1 cellular context compared by ENCODE assay signal in the genomic region with DNA sequence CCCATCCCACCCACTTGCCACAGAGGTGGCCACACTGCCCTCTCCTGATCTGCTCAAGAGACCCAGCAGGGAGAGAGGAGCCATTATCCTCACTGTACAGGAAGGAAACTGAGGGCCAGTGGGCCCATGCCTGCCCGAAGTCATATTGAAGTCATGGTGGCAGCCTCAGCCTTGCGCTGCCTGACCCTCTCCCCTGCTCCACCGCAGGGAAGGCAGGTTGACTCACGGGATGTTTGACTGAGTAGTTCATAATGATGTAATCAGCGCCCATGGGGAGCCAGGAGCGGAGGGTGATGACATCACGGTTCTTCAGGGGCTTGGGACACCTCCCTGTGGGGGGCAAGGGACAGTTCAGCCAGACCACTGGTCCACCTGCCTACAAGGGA.
TF ChIP-seq lines count a peak whose summit lies in the region.

No MANE protein-coding gene starts in this region.

TF ChIP-seq in SK-N-SH treated with all-trans-retinoic acid at 6 μM for 48 hours, 23 proteins besides CTCF, POLR2A, EP300 and RAD21 (continued from another document):
- TF ChIP-seq, protein P1, sequence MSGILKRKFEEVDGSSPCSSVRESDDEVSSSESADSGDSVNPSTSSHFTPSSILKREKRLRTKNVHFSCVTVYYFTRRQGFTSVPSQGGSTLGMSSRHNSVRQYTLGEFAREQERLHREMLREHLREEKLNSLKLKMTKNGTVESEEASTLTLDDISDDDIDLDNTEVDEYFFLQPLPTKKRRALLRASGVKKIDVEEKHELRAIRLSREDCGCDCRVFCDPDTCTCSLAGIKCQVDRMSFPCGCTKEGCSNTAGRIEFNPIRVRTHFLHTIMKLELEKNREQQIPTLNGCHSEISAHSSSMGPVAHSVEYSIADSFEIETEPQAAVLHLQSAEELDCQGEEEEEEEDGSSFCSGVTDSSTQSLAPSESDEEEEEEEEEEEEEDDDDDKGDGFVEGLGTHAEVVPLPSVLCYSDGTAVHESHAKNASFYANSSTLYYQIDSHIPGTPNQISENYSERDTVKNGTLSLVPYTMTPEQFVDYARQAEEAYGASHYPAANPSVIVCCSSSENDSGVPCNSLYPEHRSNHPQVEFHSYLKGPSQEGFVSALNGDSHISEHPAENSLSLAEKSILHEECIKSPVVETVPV (CRISPR knock-in tag; IDR thresholded peaks at IDR 0.05): no peak
- TF ChIP-seq PPARA (CRISPR knock-in tag; IDR thresholded peaks at IDR 0.05; ENCODE audit: borderline replicate concordance) (no peak), ESRRG (CRISPR knock-in tag; IDR thresholded peaks at IDR 0.05) (no peak), ZNF565 (CRISPR knock-in tag; conservative IDR thresholded peaks at IDR 0.05; ENCODE audit: low read depth) (no peak), SNAI2 (CRISPR knock-in tag; IDR thresholded peaks at IDR 0.05) (no peak), BACH2 (CRISPR knock-in tag; IDR thresholded peaks at IDR 0.05; ENCODE audit: borderline replicate concordance) (no peak), OSR1 (CRISPR knock-in tag; IDR thresholded peaks at IDR 0.05) (no peak), ZFP3 (CRISPR knock-in tag; IDR thresholded peaks at IDR 0.05) (no peak), TOX (CRISPR knock-in tag; IDR thresholded peaks at IDR 0.05; ENCODE audit: borderline replicate concordance) (no peak), TCF4 (CRISPR knock-in tag; IDR thresholded peaks at IDR 0.05; ENCODE audit: borderline replicate concordance) (no peak), RARB (CRISPR knock-in tag; IDR thresholded peaks at IDR 0.05) (no peak), CSDC2 (CRISPR knock-in tag; IDR thresholded peaks at IDR 0.05) (no peak), GLIS3 (CRISPR knock-in tag; IDR thresholded peaks at IDR 0.05) (no peak)
- TF ChIP-seq, protein P2, sequence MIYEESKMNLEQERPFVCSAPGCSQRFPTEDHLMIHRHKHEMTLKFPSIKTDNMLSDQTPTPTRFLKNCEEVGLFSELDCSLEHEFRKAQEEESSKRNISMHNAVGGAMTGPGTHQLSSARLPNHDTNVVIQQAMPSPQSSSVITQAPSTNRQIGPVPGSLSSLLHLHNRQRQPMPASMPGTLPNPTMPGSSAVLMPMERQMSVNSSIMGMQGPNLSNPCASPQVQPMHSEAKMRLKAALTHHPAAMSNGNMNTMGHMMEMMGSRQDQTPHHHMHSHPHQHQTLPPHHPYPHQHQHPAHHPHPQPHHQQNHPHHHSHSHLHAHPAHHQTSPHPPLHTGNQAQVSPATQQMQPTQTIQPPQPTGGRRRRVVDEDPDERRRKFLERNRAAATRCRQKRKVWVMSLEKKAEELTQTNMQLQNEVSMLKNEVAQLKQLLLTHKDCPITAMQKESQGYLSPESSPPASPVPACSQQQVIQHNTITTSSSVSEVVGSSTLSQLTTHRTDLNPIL (CRISPR knock-in tag; IDR thresholded peaks at IDR 0.05; ENCODE audit: low read depth): no peak
- TF ChIP-seq, protein P3, sequence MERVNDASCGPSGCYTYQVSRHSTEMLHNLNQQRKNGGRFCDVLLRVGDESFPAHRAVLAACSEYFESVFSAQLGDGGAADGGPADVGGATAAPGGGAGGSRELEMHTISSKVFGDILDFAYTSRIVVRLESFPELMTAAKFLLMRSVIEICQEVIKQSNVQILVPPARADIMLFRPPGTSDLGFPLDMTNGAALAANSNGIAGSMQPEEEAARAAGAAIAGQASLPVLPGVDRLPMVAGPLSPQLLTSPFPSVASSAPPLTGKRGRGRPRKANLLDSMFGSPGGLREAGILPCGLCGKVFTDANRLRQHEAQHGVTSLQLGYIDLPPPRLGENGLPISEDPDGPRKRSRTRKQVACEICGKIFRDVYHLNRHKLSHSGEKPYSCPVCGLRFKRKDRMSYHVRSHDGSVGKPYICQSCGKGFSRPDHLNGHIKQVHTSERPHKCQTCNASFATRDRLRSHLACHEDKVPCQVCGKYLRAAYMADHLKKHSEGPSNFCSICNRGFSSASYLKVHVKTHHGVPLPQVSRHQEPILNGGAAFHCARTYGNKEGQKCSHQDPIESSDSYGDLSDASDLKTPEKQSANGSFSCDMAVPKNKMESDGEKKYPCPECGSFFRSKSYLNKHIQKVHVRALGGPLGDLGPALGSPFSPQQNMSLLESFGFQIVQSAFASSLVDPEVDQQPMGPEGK (CRISPR knock-in tag; IDR thresholded peaks at IDR 0.05; ENCODE audit: borderline replicate concordance): no peak
- TF ChIP-seq, protein P4, sequence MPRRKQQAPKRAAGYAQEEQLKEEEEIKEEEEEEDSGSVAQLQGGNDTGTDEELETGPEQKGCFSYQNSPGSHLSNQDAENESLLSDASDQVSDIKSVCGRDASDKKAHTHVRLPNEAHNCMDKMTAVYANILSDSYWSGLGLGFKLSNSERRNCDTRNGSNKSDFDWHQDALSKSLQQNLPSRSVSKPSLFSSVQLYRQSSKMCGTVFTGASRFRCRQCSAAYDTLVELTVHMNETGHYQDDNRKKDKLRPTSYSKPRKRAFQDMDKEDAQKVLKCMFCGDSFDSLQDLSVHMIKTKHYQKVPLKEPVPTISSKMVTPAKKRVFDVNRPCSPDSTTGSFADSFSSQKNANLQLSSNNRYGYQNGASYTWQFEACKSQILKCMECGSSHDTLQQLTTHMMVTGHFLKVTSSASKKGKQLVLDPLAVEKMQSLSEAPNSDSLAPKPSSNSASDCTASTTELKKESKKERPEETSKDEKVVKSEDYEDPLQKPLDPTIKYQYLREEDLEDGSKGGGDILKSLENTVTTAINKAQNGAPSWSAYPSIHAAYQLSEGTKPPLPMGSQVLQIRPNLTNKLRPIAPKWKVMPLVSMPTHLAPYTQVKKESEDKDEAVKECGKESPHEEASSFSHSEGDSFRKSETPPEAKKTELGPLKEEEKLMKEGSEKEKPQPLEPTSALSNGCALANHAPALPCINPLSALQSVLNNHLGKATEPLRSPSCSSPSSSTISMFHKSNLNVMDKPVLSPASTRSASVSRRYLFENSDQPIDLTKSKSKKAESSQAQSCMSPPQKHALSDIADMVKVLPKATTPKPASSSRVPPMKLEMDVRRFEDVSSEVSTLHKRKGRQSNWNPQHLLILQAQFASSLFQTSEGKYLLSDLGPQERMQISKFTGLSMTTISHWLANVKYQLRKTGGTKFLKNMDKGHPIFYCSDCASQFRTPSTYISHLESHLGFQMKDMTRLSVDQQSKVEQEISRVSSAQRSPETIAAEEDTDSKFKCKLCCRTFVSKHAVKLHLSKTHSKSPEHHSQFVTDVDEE (CRISPR knock-in tag; IDR thresholded peaks at IDR 0.05): no peak
- TF ChIP-seq, protein P5, sequence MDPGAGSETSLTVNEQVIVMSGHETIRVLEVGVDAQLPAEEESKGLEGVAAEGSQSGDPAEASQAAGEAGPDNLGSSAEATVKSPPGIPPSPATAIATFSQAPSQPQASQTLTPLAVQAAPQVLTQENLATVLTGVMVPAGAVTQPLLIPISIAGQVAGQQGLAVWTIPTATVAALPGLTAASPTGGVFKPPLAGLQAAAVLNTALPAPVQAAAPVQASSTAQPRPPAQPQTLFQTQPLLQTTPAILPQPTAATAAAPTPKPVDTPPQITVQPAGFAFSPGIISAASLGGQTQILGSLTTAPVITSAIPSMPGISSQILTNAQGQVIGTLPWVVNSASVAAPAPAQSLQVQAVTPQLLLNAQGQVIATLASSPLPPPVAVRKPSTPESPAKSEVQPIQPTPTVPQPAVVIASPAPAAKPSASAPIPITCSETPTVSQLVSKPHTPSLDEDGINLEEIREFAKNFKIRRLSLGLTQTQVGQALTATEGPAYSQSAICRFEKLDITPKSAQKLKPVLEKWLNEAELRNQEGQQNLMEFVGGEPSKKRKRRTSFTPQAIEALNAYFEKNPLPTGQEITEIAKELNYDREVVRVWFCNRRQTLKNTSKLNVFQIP (CRISPR knock-in tag; IDR thresholded peaks at IDR 0.05; ENCODE audit: borderline replicate concordance, low read depth): no peak
